11 cellular contexts compared by ENCODE assay signal in genomic region chr20:11159728-11160127, GRCh38.
DNase-seq lines count a peak whose midpoint lies in the region; ATAC-seq, FAIRE-seq and TF ChIP-seq lines count a peak whose summit lies in the region.
"Had no signal": no experiment of that assay in that cellular context is flagged by ENCODE, and none has a peak within 500 bp of the region (broad histone marks: within the 10 kb centered on the region; RNA-seq: fewer than 3 reads in every experiment).

No MANE protein-coding gene starts in this region.

- H3K4me3 ChIP-seq in AG10803 (ENCODE audit: low read length) (no peak overlapping the region), gastroesophageal sphincter (no peak overlapping the region)
- H3K4me3 ChIP-seq: SK-N-MC had no signal

- H3K27me3 ChIP-seq in gastroesophageal sphincter: no peaks in the 10 kb centered on the region

- no peaks in the 10 kb centered on the region for H3K9me3 ChIP-seq in gastroesophageal sphincter

- H3K27ac ChIP-seq in VCaP (peak overlapping the region; percentile 67; the same call in 1 of the 2 replicates), gastroesophageal sphincter (peak overlapping the region in 3 of 4 donors; percentile 31 to 48 (median 40))
- H3K27ac ChIP-seq: SK-N-MC had no signal

- DNase-seq in AG10803 (ENCODE audit: low read depth) (peak; percentile 77), non-pigmented ciliary epithelial cell (ENCODE audit: low read depth) (peak; percentile 44), GM19239 (ENCODE audit: insufficient read length, low spot score) (no peak), GF-D8 (lab: John Stamatoyannopoulos, UW) (no peak)
- DNase-seq: NCI-H2171 had no signal

- no peak for TF ChIP-seq CTCF in AG10803 (conservative IDR thresholded peaks at IDR 0.05; ENCODE audit: low read length)
- TF ChIP-seq CTCF in VCaP (conservative IDR thresholded peaks at IDR 0.05): no peak
- no peak for TF ChIP-seq CTCF in gastroesophageal sphincter (IDR thresholded peaks at IDR 0.05)

- no peak for ATAC-seq in gastroesophageal sphincter
- no peak for ATAC-seq in GM21390 (IDR thresholded peaks at IDR 0.05; ENCODE audit: unreplicated experiment)
- ATAC-seq in GM21528 (IDR thresholded peaks at IDR 0.05; ENCODE audit: low FRiP score, unreplicated experiment): no peak
- ATAC-seq: HCT116 had no signal

- FAIRE-seq in GM19239 (lab: Jason Lieb, UNC): no peak

- H3K36me3 ChIP-seq in gastroesophageal sphincter: no peaks in the 10 kb centered on the region

- WGBS in gastroesophageal sphincter (ENCODE audit: low coverage in 1 of 2), 2 donors: 0 to 9% methylated on average over 5 of the region's 6 CpGs

- H3K4me1 ChIP-seq in gastroesophageal sphincter: peaks cover 0 to 15% (median 0%) of the 10 kb centered on the region in 3 donors

- no peak for TF ChIP-seq POLR2A in gastroesophageal sphincter (IDR thresholded peaks at IDR 0.05)

- TF ChIP-seq EP300 in gastroesophageal sphincter (IDR thresholded peaks at IDR 0.05): no peak

Comparison
In these comparisons a context has a peak if more than half of its experiments do, and no peak if none do; other contexts are left out.
1. DNase-seq: peak in AG10803 (single experiment) and non-pigmented ciliary epithelial cell (single experiment); none in GM19239 (single experiment) and GF-D8 (single experiment).